ENCODE assay signal across 22 cellular contexts in the genomic region with DNA sequence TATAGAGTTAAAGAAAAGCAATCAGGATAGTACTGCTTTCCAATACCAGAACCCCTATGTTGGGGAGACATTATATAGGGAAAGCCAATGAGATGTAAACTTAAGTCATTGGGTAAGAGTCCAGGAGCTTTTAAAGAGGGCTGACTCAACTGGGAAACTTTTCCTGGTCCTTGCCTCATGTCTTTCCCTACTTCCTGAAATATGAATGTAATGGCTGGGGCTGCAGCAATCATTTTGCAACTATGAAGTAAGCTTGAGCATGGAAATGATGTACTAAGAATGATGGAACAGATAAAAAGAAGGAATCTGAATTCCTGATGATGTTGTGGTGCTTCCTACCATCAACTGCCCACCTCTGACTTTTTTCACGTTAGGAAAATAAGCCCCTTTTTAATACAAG. TPM values are rescaled to one million over a fixed set of nuclear protein-coding genes. Genes with fewer than 3 reads are reported as not detected.
DNase-seq lines count a peak whose midpoint lies in the region; ATAC-seq, FAIRE-seq and TF ChIP-seq lines count a peak whose summit lies in the region.
"Had no signal": no experiment of that assay in that cellular context is flagged by ENCODE, and none has a peak within 500 bp of the region (broad histone marks: within the 10 kb centered on the region; RNA-seq: fewer than 3 reads in every experiment).

No MANE protein-coding gene starts in this region.

- intact Hi-C loops in K562 (cut with micrococcal nuclease), result no loop called here
- intact Hi-C loops in Calu3 (cut with micrococcal nuclease; ENCODE audit: unreplicated experiment), result no loop called here

- CTCF ChIA-PET in K562 (lab: Yijun Ruan, JAX; ENCODE audit: low intra/inter-chr PET ratio) (no interaction called here), Calu3 (lab: Charles Lee) (no interaction called here)

- ATAC-seq in K562, result no peak
- ATAC-seq: A549 had no signal

- H3K27me3 ChIP-seq in GM23248 (replicated peaks; ENCODE audit: insufficient read depth) (peaks cover 9% of the 10 kb centered on the region), K562 (ENCODE audit: control insufficient read depth in 2 of 2, insufficient read depth in 2 of 2, low read length in 2 of 2) (peaks cover 0 to 6% of the 10 kb centered on the region in 2 experiments; a peak in 1 of 5 replicates)
- H3K27me3 ChIP-seq: BLaER1 treated with 17β-estradiol and CSF1 and Interleukin-3, amounts not matched to agents 10 nM and 100 nM had no signal

- H3K79me2 ChIP-seq in GM23248 (ENCODE audit: insufficient read depth), result no peaks in the 10 kb centered on the region
- H3K79me2 ChIP-seq in K562 (ENCODE audit: control insufficient read depth, insufficient read depth, low read length), result no peaks in the 10 kb centered on the region

- H4K20me1 ChIP-seq in GM23248 (ENCODE audit: insufficient read depth), result no peaks in the 10 kb centered on the region
- H4K20me1 ChIP-seq in K562 (replicated peaks; ENCODE audit: control insufficient read depth, insufficient read depth, low read length), result no peaks in the 10 kb centered on the region
- H4K20me1 ChIP-seq: BLaER1 treated with 17β-estradiol and CSF1 and Interleukin-3, amounts not matched to agents 10 nM and 100 nM had no signal

- no peak for TF ChIP-seq CTCF in K562 (IDR thresholded peaks at IDR 0.05 in 2 of 3, conservative IDR thresholded peaks at IDR 0.05 in 1 of 3; ENCODE audit: insufficient read depth in 2 of 3, low read depth in 1 of 3, low read length in 3 of 3)
- no peak for TF ChIP-seq CTCF in fibroblast of mammary gland (conservative IDR thresholded peaks at IDR 0.05; ENCODE audit: control insufficient read depth, insufficient read depth, low read depth, low read length)
- no peak for TF ChIP-seq CTCF in Calu3 (IDR thresholded peaks at IDR 0.05; ENCODE audit: unreplicated experiment)

- BruUV-seq in K562 (replicated peaks; lab: Mats Ljungman, UMichigan) (no TSS peak), Calu3 (replicated peaks; lab: Mats Ljungman, UMichigan) (no TSS peak)

- no peaks in the 10 kb centered on the region for H3K9me3 Mint-ChIP-seq in Calu3 (ENCODE audit: low read depth, unreplicated experiment)

- no peaks in the 10 kb centered on the region for H3F3A ChIP-seq in GM23248 (ENCODE audit: insufficient read depth)

- H3K36me3 Mint-ChIP-seq in Calu3 (ENCODE audit: insufficient read depth, unreplicated experiment), result no peaks in the 10 kb centered on the region
- H3K36me3 Mint-ChIP-seq: CD14-positive monocyte; CD4-positive, alpha-beta memory T cell had no signal

- no peaks in the 10 kb centered on the region for H3K9me2 ChIP-seq in GM23248 (ENCODE audit: insufficient read depth)

- FAIRE-seq in K562 (lab: Jason Lieb, UNC), result no peak
- FAIRE-seq: A549, G401.6, GM12892, H1 had no signal

- in situ Hi-C loops in GM23248 (cut with MboI), result no loop called here
- in situ Hi-C loops in K562 (cut with MboI), result no loop called here

- no peak overlapping the region for H3K27ac Mint-ChIP-seq in Calu3 (ENCODE audit: unreplicated experiment)
- H3K27ac Mint-ChIP-seq: CD14-positive monocyte had no signal

- H3K9me3 ChIP-seq in GM23248 (ENCODE audit: low read depth), result no peaks in the 10 kb centered on the region
- no peaks in the 10 kb centered on the region for H3K9me3 ChIP-seq in K562 (replicated peaks; ENCODE audit: control insufficient read depth, insufficient read depth, low read depth, low read length)
- H3K9me3 ChIP-seq: A549; BE2C; BLaER1 treated with 17β-estradiol and CSF1 and Interleukin-3, amounts not matched to agents 10 nM and 100 nM had no signal

- H3K4me1 ChIP-seq in GM23248 (ENCODE audit: insufficient read depth) (no peaks in the 10 kb centered on the region), K562 (replicated peaks in 1 of 2; ENCODE audit: control insufficient read depth in 2 of 2, insufficient read depth in 2 of 2, low read length in 2 of 2) (no peaks in the 10 kb centered on the region)
- H3K4me1 ChIP-seq: A549; BE2C; BLaER1 treated with 17β-estradiol and CSF1 and Interleukin-3, amounts not matched to agents 10 nM and 100 nM had no signal

- no peak for TF ChIP-seq EP300 in K562 (IDR thresholded peaks at IDR 0.05; ENCODE audit: low read length)

- no peaks in the 10 kb centered on the region for H3K4me1 Mint-ChIP-seq in Calu3 (ENCODE audit: low read depth, unreplicated experiment)
- H3K4me1 Mint-ChIP-seq: CD14-positive monocyte; CD4-positive, alpha-beta memory T cell had no signal

- H3K4me2 ChIP-seq in GM23248 (ENCODE audit: unreplicated experiment) (no peak overlapping the region), K562 (ENCODE audit: insufficient read depth, low read length) (no peak overlapping the region)
- H3K4me2 ChIP-seq: A549; BLaER1 treated with 17β-estradiol and CSF1 and Interleukin-3, amounts not matched to agents 10 nM and 100 nM had no signal

- no peak overlapping the region for H2AFZ ChIP-seq in GM23248
- H2AFZ ChIP-seq in K562 (ENCODE audit: low read depth, low read length), result no peak overlapping the region

- H3K4me3 Mint-ChIP-seq in Calu3 (ENCODE audit: low read depth, unreplicated experiment), result no peak overlapping the region
- H3K4me3 Mint-ChIP-seq: CD14-positive monocyte; CD4-positive, alpha-beta memory T cell had no signal

- no peak overlapping the region for H3K27ac ChIP-seq in GM23248
- H3K27ac ChIP-seq in K562 (ENCODE audit: extremely low read depth, low read depth, low read length), result no peak overlapping the region
- H3K27ac ChIP-seq: A549; BLaER1 treated with 17β-estradiol and CSF1 and Interleukin-3, amounts not matched to agents 10 nM and 100 nM had no signal

- DNase-seq in GM23248 (peak; percentile 1), K562 (ENCODE audit: extremely low read depth in 1 of 4, low spot score in 3 of 4) (no peak), fibroblast of mammary gland (ENCODE audit: low read depth) (peak; percentile 9), islet precursor cell (no peak), Calu3 (no peak), CD1c-positive myeloid dendritic cell (ENCODE audit: extremely low spot score) (no peak)
- DNase-seq: 8988T; ACHN; AML-193; BE2C; CD4-positive, alpha-beta memory T cell; COR-L47; DMS153; DND-41; H7; HCEC 1CT had no signal

- 36 to 41% methylated on average over 1 of the region's 1 CpG for WGBS in GM23248 (ENCODE audit: low coverage in 1 of 2, low lambda C conversion rate in 2 of 2, missing lambda C conversion rate in 2 of 2), 2 experiments
- 0% methylated on average over 1 of the region's 1 CpG for WGBS in K562 (ENCODE audit: insufficient coverage, low coverage, missing lambda C conversion rate)

- H3K4me3 ChIP-seq in GM23248 (no peak overlapping the region), K562 (no peak overlapping the region), fibroblast of mammary gland (ENCODE audit: control insufficient read depth, low read depth, low read length) (no peak overlapping the region)
- H3K4me3 ChIP-seq: A549; BLaER1 treated with 17β-estradiol and CSF1 and Interleukin-3, amounts not matched to agents 10 nM and 100 nM had no signal

- no peaks in the 10 kb centered on the region for H3K27me3 Mint-ChIP-seq in Calu3 (ENCODE audit: unreplicated experiment)

- H3K9ac ChIP-seq in GM23248 (no peak overlapping the region), K562 (ENCODE audit: insufficient read depth in 1 of 2, low read depth in 2 of 2, low read length in 2 of 2) (no peak overlapping the region)
- H3K9ac ChIP-seq: BLaER1 treated with 17β-estradiol and CSF1 and Interleukin-3, amounts not matched to agents 10 nM and 100 nM had no signal

- no peaks in the 10 kb centered on the region for H3K9me1 ChIP-seq in K562 (ENCODE audit: control insufficient read depth, insufficient read depth, low read length)

- TF ChIP-seq RAD21 in K562 (CRISPR knock-in tag; conservative IDR thresholded peaks at IDR 0.05 in 1 of 2, IDR thresholded peaks at IDR 0.05 in 1 of 2), result no peak

- no peaks in the 10 kb centered on the region for H3K36me3 ChIP-seq in GM23248 (ENCODE audit: low read depth)
- H3K36me3 ChIP-seq in K562 (ENCODE audit: control insufficient read depth, insufficient read depth, low read length), result no peaks in the 10 kb centered on the region
- H3K36me3 ChIP-seq: BE2C; BLaER1 treated with 17β-estradiol and CSF1 and Interleukin-3, amounts not matched to agents 10 nM and 100 nM had no signal

- POLR2A ChIA-PET in K562 (lab: Yijun Ruan, JAX), result no interaction called here

- TF ChIP-seq POLR2A in K562 (conservative IDR thresholded peaks at IDR 0.05), result no peak

RNA-seq across cellular contexts. Expression of gene WDR3, which starts 55.7 kb away (rescaled TPM):
- total RNA-seq in GM23248 (2014; rRNA removed; shearing (Covaris generic)), result 20.5 and 32.2 TPM in 2 replicates
- polyA plus RNA-seq in GM23248 (2016; fragmentation: Nextera tagmentation; extraction: Ambion mirVana) (28.7 and 31.4 TPM in 2 replicates), K562 (2011; rRNA removed) (63.3 and 105 TPM in 2 replicates), K562 (2014; fragmentation: Illumina TruSeq; extraction: Trizol) (89.0 and 110 TPM in 2 replicates), K562 (2014; fragmentation: Nextera tagmentation; extraction: Ambion mirVana) (100 to 1,000 TPM in 1 of 2 experiments, 10 to 100 TPM in 1; 51.7 to 122 TPM), K562 (2014; rRNA removed) (40.6 and 44.0 TPM in 2 replicates)
- 46.6 and 73.0 TPM in 2 replicates for total RNA-seq in K562 (2011; cell fraction: chromatin; rRNA removed; ENCODE audit: low replicate concordance)
- 16.8 and 17.2 TPM in 2 replicates for total RNA-seq in K562 (2011; cell fraction: nucleolus; rRNA removed)
- 22.1 and 23.6 TPM in 2 replicates for total RNA-seq in K562 (2011; cell fraction: nucleoplasm; rRNA removed)
- total RNA-seq in K562 (2014; rRNA removed) (43.9 and 44.5 TPM in 2 replicates), K562 (2014; rRNA removed; fragmentation: Illumina TruSeq; extraction: Trizol) (112 and 126 TPM in 2 replicates), K562 (2015; rRNA removed; fragmentation: Illumina TruSeq; extraction: Trizol) (74.1 and 76.5 TPM in 2 replicates), K562 (2021) (74.8 and 75.0 TPM in 2 replicates), Calu3 (2022) (40.2 and 42.5 TPM in 2 replicates)
- 21.0 and 37.9 TPM in 2 replicates for polyA plus RNA-seq in K562 (2011; cell fraction: cytosol; rRNA removed)
- polyA plus RNA-seq in K562 (2011; cell fraction: nucleus; rRNA removed), result 28.3 and 31.4 TPM in 2 replicates
- 21.5 and 53.6 TPM in 2 replicates for polyA plus RNA-seq in K562 (2012)
- 243 and 326 TPM in 2 replicates for polyA minus RNA-seq in K562 (2011; rRNA and poly(A)+ RNA removed)
- polyA minus RNA-seq in K562 (2011; cell fraction: cytosol; rRNA and poly(A)+ RNA removed), result 33.9 and 74.5 TPM in 2 replicates
- 22.3 and 40.9 TPM in 2 replicates for polyA minus RNA-seq in K562 (2011; cell fraction: nucleus; rRNA and poly(A)+ RNA removed)

RNA-seq across cellular contexts. Expression of gene GDAP2, which starts 55.8 kb away (rescaled TPM):
- total RNA-seq in GM23248 (2014; rRNA removed; shearing (Covaris generic)), result 17.9 and 22.6 TPM in 2 replicates
- polyA plus RNA-seq in GM23248 (2016; fragmentation: Nextera tagmentation; extraction: Ambion mirVana) (19.1 and 19.6 TPM in 2 replicates), K562 (2011; rRNA removed) (17.7 and 23.1 TPM in 2 replicates), K562 (2014; fragmentation: Illumina TruSeq; extraction: Trizol) (11.7 and 13.2 TPM in 2 replicates), K562 (2014; fragmentation: Nextera tagmentation; extraction: Ambion mirVana) (1 to 10 TPM; 4.1 to 7.2 TPM), K562 (2014; rRNA removed) (10.1 and 10.2 TPM in 2 replicates)
- 16.4 and 43.1 TPM in 2 replicates for total RNA-seq in K562 (2011; cell fraction: chromatin; rRNA removed; ENCODE audit: low replicate concordance)
- 6.7 and 11.3 TPM in 2 replicates for total RNA-seq in K562 (2011; cell fraction: nucleolus; rRNA removed)
- 20.4 and 29.3 TPM in 2 replicates for total RNA-seq in K562 (2011; cell fraction: nucleoplasm; rRNA removed)
- total RNA-seq in K562 (2014; rRNA removed) (7.9 and 13.2 TPM in 2 replicates), K562 (2014; rRNA removed; fragmentation: Illumina TruSeq; extraction: Trizol) (19.6 and 22.8 TPM in 2 replicates), K562 (2015; rRNA removed; fragmentation: Illumina TruSeq; extraction: Trizol) (14.8 and 17.0 TPM in 2 replicates), K562 (2021) (16.2 and 22.0 TPM in 2 replicates), Calu3 (2022) (18.8 and 22.9 TPM in 2 replicates)
- polyA plus RNA-seq in K562 (2011; cell fraction: cytosol; rRNA removed), result 4.3 and 8.2 TPM in 2 replicates
- polyA plus RNA-seq in K562 (2011; cell fraction: nucleus; rRNA removed), result 11.5 and 14.9 TPM in 2 replicates
- polyA plus RNA-seq in K562 (2012), result 7.9 and 8.2 TPM in 2 replicates
- polyA minus RNA-seq in K562 (2011; rRNA and poly(A)+ RNA removed), result 41.4 and 50.0 TPM in 2 replicates
- polyA minus RNA-seq in K562 (2011; cell fraction: cytosol; rRNA and poly(A)+ RNA removed), result 10.5 and 13.2 TPM in 2 replicates
- polyA minus RNA-seq in K562 (2011; cell fraction: nucleus; rRNA and poly(A)+ RNA removed), result 20.5 and 41.5 TPM in 2 replicates

Comparison
In these comparisons a context has a peak if more than half of its experiments do, and no peak if none do; other contexts are left out.
1. DNase-seq: peak in GM23248 (single experiment) and fibroblast of mammary gland (single experiment); none in K562 (0 of 4), islet precursor cell (single experiment), Calu3 (single experiment) and CD1c-positive myeloid dendritic cell (single experiment).